ENCODE assay signal across 15 cellular contexts in genomic region chr5:31755299-31756053, GRCh38.
A peak's percentile ranks its signal among the peaks of the same experiment; 100 is the strongest.
DNase-seq lines count a peak whose midpoint lies in the region; ATAC-seq, FAIRE-seq and TF ChIP-seq lines count a peak whose summit lies in the region.
"Had no signal": no experiment of that assay in that cellular context is flagged by ENCODE, and none has a peak within 500 bp of the region (broad histone marks: within the 10 kb centered on the region; RNA-seq: fewer than 3 reads in every experiment).

No MANE protein-coding gene starts in this region.

- FAIRE-seq in D721Med (lab: Jason Lieb, UNC) (no peak), HepG2 (lab: Jason Lieb, UNC) (no peak)
- FAIRE-seq: G401.6, GM12891 had no signal

- H3K4me3 Mint-ChIP-seq in glutamatergic neuron (ENCODE audit: unreplicated experiment), result no peak overlapping the region
- H3K4me3 Mint-ChIP-seq in nephron, result no peak overlapping the region
- H3K4me3 Mint-ChIP-seq: CD4-positive, CD25-positive, alpha-beta regulatory T cell had no signal

- H3K4me2 ChIP-seq in HepG2 (ENCODE audit: low read depth, low read length), result no peak overlapping the region
- H3K4me2 ChIP-seq: BLaER1 treated with 17β-estradiol and CSF1 and Interleukin-3, amounts not matched to agents 10 nM and 100 nM had no signal

- no peak overlapping the region for H3K9ac ChIP-seq in HepG2 (ENCODE audit: insufficient read depth, low read depth, low read length)
- H3K9ac ChIP-seq: BLaER1 treated with 17β-estradiol and CSF1 and Interleukin-3, amounts not matched to agents 10 nM and 100 nM had no signal

- H3K9me3 ChIP-seq in HepG2 (ENCODE audit: low read length), result no peaks in the 10 kb centered on the region
- H3K9me3 ChIP-seq: BLaER1 treated with 17β-estradiol and CSF1 and Interleukin-3, amounts not matched to agents 10 nM and 100 nM had no signal

- no peaks in the 10 kb centered on the region for H3K4me1 ChIP-seq in HepG2 (ENCODE audit: insufficient read depth, low read length)

- H3K27ac Mint-ChIP-seq in glutamatergic neuron (ENCODE audit: unreplicated experiment), result peak overlapping the region; percentile 16
- H3K27ac Mint-ChIP-seq in nephron, result peak overlapping the region in 2 of 3 experiments; percentile 13 to 63

- no peak for TF ChIP-seq RAD21 in HepG2 (CRISPR knock-in tag; IDR thresholded peaks at IDR 0.05)

- H3K4me3 ChIP-seq in HepG2 (replicated peaks in 1 of 3; ENCODE audit: insufficient read depth in 1 of 3, low read depth in 2 of 3, low read length in 3 of 3), result no peak overlapping the region
- H3K4me3 ChIP-seq: BLaER1 treated with 17β-estradiol and CSF1 and Interleukin-3, amounts not matched to agents 10 nM and 100 nM had no signal

- peaks cover 1 to 41% of the 10 kb centered on the region in 2 experiments; a peak in 3 of 5 replicates for H3K27me3 ChIP-seq in HepG2 (ENCODE audit: control insufficient read depth in 1 of 2, insufficient read depth in 2 of 2, low read length in 2 of 2)
- H3K27me3 ChIP-seq: BLaER1 treated with 17β-estradiol and CSF1 and Interleukin-3, amounts not matched to agents 10 nM and 100 nM had no signal

- no peak for TF ChIP-seq POLR2A in HepG2 (IDR thresholded peaks at IDR 0.05; ENCODE audit: insufficient read depth in 1 of 2, low read depth in 2 of 2, low read length in 2 of 2)

- POLR2A ChIA-PET in HepG2 (lab: Yijun Ruan, JAX), result no interaction called here

- TF ChIP-seq CTCF in glutamatergic neuron (IDR thresholded peaks at IDR 0.05; ENCODE audit: partially characterized antibody, unreplicated experiment), result no peak
- no peak for TF ChIP-seq CTCF in nephron (IDR thresholded peaks at IDR 0.05; ENCODE audit: unreplicated experiment in 3 of 3)
- TF ChIP-seq CTCF in D721Med (IDR thresholded peaks at IDR 0.05; ENCODE audit: insufficient read depth, missing control alignments), result no peak
- no peak for TF ChIP-seq CTCF in HepG2 (CRISPR knock-in tag; IDR thresholded peaks at IDR 0.05)

- CTCF ChIA-PET in HepG2 (lab: Yijun Ruan, JAX; ENCODE audit: low intra/inter-chr PET ratio, low total read pairs), result no interaction called here

- no peaks in the 10 kb centered on the region for H3K36me3 ChIP-seq in HepG2 (replicated peaks in 1 of 2; ENCODE audit: control insufficient read depth in 1 of 2, insufficient read depth in 2 of 2, low read length in 2 of 2)
- H3K36me3 ChIP-seq: BLaER1 treated with 17β-estradiol and CSF1 and Interleukin-3, amounts not matched to agents 10 nM and 100 nM had no signal

- intact Hi-C loops in HepG2 (cut with micrococcal nuclease; ENCODE audit: unreplicated experiment), result no loop called here

- H2AFZ ChIP-seq in HepG2 (ENCODE audit: low read length), result no peak overlapping the region

- in situ Hi-C loops in HepG2 (cut with HindIII; ENCODE audit: extremely low pct_ligation_motif_present, low pct_unique_long_range_greater_than_20kb), result no loop called here

- no peak for TF ChIP-seq EP300 in HepG2 (IDR thresholded peaks at IDR 0.05; ENCODE audit: low read depth in 2 of 2, low read length in 2 of 2)
- TF ChIP-seq EP300 in HepG2 (CRISPR knock-in tag; IDR thresholded peaks at IDR 0.05; ENCODE audit: borderline replicate concordance), result no peak

- H3K27ac ChIP-seq in angular gyrus (ENCODE audit: low read depth, low read length) (peak overlapping the region; percentile 23), HepG2 (ENCODE audit: extremely low read length, insufficient read depth, low read length) (no peak overlapping the region)
- H3K27ac ChIP-seq: BLaER1 treated with 17β-estradiol and CSF1 and Interleukin-3, amounts not matched to agents 10 nM and 100 nM; HL-60 had no signal

- H3K36me3 Mint-ChIP-seq in glutamatergic neuron (ENCODE audit: unreplicated experiment) (no peaks in the 10 kb centered on the region), nephron (ENCODE audit: low read depth) (no peaks in the 10 kb centered on the region)
- H3K36me3 Mint-ChIP-seq: CD4-positive, CD25-positive, alpha-beta regulatory T cell had no signal

- no peaks in the 10 kb centered on the region for H4K20me1 ChIP-seq in HepG2 (ENCODE audit: insufficient read depth, low read length)
- H4K20me1 ChIP-seq: BLaER1 treated with 17β-estradiol and CSF1 and Interleukin-3, amounts not matched to agents 10 nM and 100 nM had no signal

- no peak for ATAC-seq in GM21528 (IDR thresholded peaks at IDR 0.05; ENCODE audit: low FRiP score, unreplicated experiment)
- no peak for ATAC-seq in HepG2
- ATAC-seq: HCT116 had no signal

- DNase-seq in glutamatergic neuron (no peak), retina (peak; percentile 16), D721Med (ENCODE audit: insufficient read length, low spot score) (no peak), HepG2 (ENCODE audit: low spot score) (no peak)
- DNase-seq: ACHN; CD4-positive, CD25-positive, alpha-beta regulatory T cell; DMS79 had no signal

- H3K9me3 Mint-ChIP-seq in glutamatergic neuron (ENCODE audit: unreplicated experiment) (no peaks in the 10 kb centered on the region), nephron (peaks cover 3% of the 10 kb centered on the region)

- H3K4me1 Mint-ChIP-seq in glutamatergic neuron (ENCODE audit: low read depth, unreplicated experiment) (peaks cover 13% of the 10 kb centered on the region), nephron (peaks cover 32% of the 10 kb centered on the region)
- H3K4me1 Mint-ChIP-seq: CD4-positive, CD25-positive, alpha-beta regulatory T cell had no signal

- WGBS in HepG2 (ENCODE audit: low lambda C conversion rate), result 40% methylated on average over 15 of the region's 15 CpGs

- H3K27me3 Mint-ChIP-seq in glutamatergic neuron (ENCODE audit: unreplicated experiment) (peaks cover 3% of the 10 kb centered on the region), nephron (ENCODE audit: low read depth) (peaks cover 11% of the 10 kb centered on the region)

- BruUV-seq in HepG2 (replicated peaks; lab: Mats Ljungman, UMichigan), result no TSS peak

- no peaks in the 10 kb centered on the region for H3K79me2 ChIP-seq in HepG2 (ENCODE audit: insufficient read depth, low read length)

TF ChIP-seq in HepG2, 621 proteins besides CTCF, POLR2A, EP300 and RAD21:
- TF ChIP-seq ZNF205 (CRISPR knock-in tag; IDR thresholded peaks at IDR 0.05) (no peak), RORA (CRISPR knock-in tag; IDR thresholded peaks at IDR 0.05) (no peak), ATAD3A (CRISPR knock-in tag; IDR thresholded peaks at IDR 0.05) (no peak), TCF7L2 (IDR thresholded peaks at IDR 0.05; ENCODE audit: low read depth, low read length) (no peak), EZH2 (conservative IDR thresholded peaks at IDR 0.05; ENCODE audit: low read depth, low read length) (no peak), ZFAT (CRISPR knock-in tag; conservative IDR thresholded peaks at IDR 0.05) (no peak), ZFP62 (CRISPR knock-in tag; IDR thresholded peaks at IDR 0.05) (no peak), HNRNPH1 (optimal IDR thresholded peaks at IDR 0.05; ENCODE audit: low read depth, low read length) (no peak), ZNF264 (CRISPR knock-in tag; IDR thresholded peaks at IDR 0.05) (no peak), SAFB2 (CRISPR knock-in tag; IDR thresholded peaks at IDR 0.05; ENCODE audit: borderline replicate concordance, low read depth) (no peak)
- TF ChIP-seq, protein P1, sequence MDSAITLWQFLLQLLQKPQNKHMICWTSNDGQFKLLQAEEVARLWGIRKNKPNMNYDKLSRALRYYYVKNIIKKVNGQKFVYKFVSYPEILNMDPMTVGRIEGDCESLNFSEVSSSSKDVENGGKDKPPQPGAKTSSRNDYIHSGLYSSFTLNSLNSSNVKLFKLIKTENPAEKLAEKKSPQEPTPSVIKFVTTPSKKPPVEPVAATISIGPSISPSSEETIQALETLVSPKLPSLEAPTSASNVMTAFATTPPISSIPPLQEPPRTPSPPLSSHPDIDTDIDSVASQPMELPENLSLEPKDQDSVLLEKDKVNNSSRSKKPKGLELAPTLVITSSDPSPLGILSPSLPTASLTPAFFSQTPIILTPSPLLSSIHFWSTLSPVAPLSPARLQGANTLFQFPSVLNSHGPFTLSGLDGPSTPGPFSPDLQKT (CRISPR knock-in tag; IDR thresholded peaks at IDR 0.05; ENCODE audit: borderline replicate concordance), result no peak
